8 cellular contexts compared by ENCODE assay signal in genomic region chr6:109456710-109457595, GRCh38. TPM values are rescaled to one million over a fixed set of nuclear protein-coding genes. Genes with fewer than 3 reads are reported as not detected.
DNase-seq lines count a peak whose midpoint lies in the region; ATAC-seq and TF ChIP-seq lines count a peak whose summit lies in the region.

No MANE protein-coding gene starts in this region.

- no peak for ATAC-seq in IMR-90 (ENCODE audit: low read depth)

- H2AK5ac ChIP-seq in IMR-90 (ENCODE audit: low read depth, low read length): peak overlapping the region; percentile 20

- H4K8ac ChIP-seq in IMR-90 (ENCODE audit: low read depth in 2 of 2, low read length in 2 of 2): peak overlapping the region; percentile 91 to 97; a peak in 2 of 4 replicates

- peak overlapping the region; percentile 67 to 96 (median 85) for H3K4me3 ChIP-seq in BLaER1 treated with 17β-estradiol and CSF1 and Interleukin-3, amounts not matched to agents 10 nM and 100 nM
- H3K4me3 ChIP-seq in IMR-90 (ENCODE audit: insufficient read depth, low read depth, low read length) (peak overlapping the region; percentile 98; the same call in 1 of the 2 replicates), mesodermal cell (ENCODE audit: extremely low read depth, insufficient read depth, low read length, poor library complexity, severe bottlenecking) (peak overlapping the region; percentile 69)

- no peak overlapping the region for H2BK5ac ChIP-seq in IMR-90 (ENCODE audit: low read depth, low read length, poor library complexity, severe bottlenecking)

- peak overlapping the region; percentile 80 for H3K4me3 Mint-ChIP-seq in chondrocyte (ENCODE audit: unreplicated experiment)

- no TSS peak for BruUV-seq in IMR-90 (replicated peaks; lab: Mats Ljungman, UMichigan)

- peak overlapping the region; percentile 17; the same call in 1 of the 2 replicates for H3K14ac ChIP-seq in IMR-90 (replicated peaks; ENCODE audit: low read depth, low read length)

- no peaks in the 10 kb centered on the region for H3K27me3 Mint-ChIP-seq in chondrocyte (ENCODE audit: low read depth)

- H3K4ac ChIP-seq in IMR-90 (ENCODE audit: low read depth, low read length): peak overlapping the region; percentile 82

- H3K9ac ChIP-seq in BLaER1 treated with 17β-estradiol and CSF1 and Interleukin-3, amounts not matched to agents 10 nM and 100 nM: peak overlapping the region; percentile 82 to 99 (median 97); a peak in 21 of 22 replicates
- peak overlapping the region; percentile 47; the same call in 1 of the 2 replicates for H3K9ac ChIP-seq in IMR-90 (ENCODE audit: low read depth, low read length)

- no peak overlapping the region for H4K5ac ChIP-seq in IMR-90 (ENCODE audit: low read depth, low read length)

- no peak overlapping the region for H2BK120ac ChIP-seq in IMR-90 (ENCODE audit: low read depth, low read length)

- H2BK20ac ChIP-seq in IMR-90 (ENCODE audit: low read depth, low read length): no peak overlapping the region

- intact Hi-C loops in IMR-90 (cut with micrococcal nuclease): no loop called here

- H3K9me3 Mint-ChIP-seq in chondrocyte (ENCODE audit: low read depth): no peaks in the 10 kb centered on the region

- peak overlapping the region; percentile 70 for H3K23ac ChIP-seq in IMR-90 (ENCODE audit: low read depth, low read length)

- in situ Hi-C loops in IMR-90 (cut with MboI; ENCODE audit: low sequenced_read_pairs): no loop called here

- H3K4me1 Mint-ChIP-seq in chondrocyte (ENCODE audit: low read depth): peaks cover 31% of the 10 kb centered on the region

- peaks cover 26 to 57% of the 10 kb centered on the region in 2 experiments for H3K79me1 ChIP-seq in IMR-90 (ENCODE audit: low read depth in 1 of 2, low read length in 2 of 2)

- H3K36me3 Mint-ChIP-seq in chondrocyte (ENCODE audit: low read depth): peaks cover 6% of the 10 kb centered on the region

- peak overlapping the region; percentile 98 for H2AK9ac ChIP-seq in IMR-90 (replicated peaks; ENCODE audit: low read depth, low read length, poor library complexity)

- peak overlapping the region in 10 of 11 experiments; percentile 77 to 100 (median 98); a peak in 18 of 22 replicates for H3K27ac ChIP-seq in BLaER1 treated with 17β-estradiol and CSF1 and Interleukin-3, amounts not matched to agents 10 nM and 100 nM
- H3K27ac ChIP-seq in IMR-90 (ENCODE audit: insufficient read depth, low read length) (no peak overlapping the region), mesodermal cell (ENCODE audit: low read depth, low read length, severe bottlenecking) (no peak overlapping the region)

- dilution Hi-C loops in IMR-90 (cut with HindIII; ENCODE audit: low sequenced_read_pairs, unreplicated experiment): no loop called here

- CTCF ChIA-PET in IMR-90 (lab: Yijun Ruan, JAX): interaction anchor here (0.6 to 1.0 kb wide), 3 partner anchors 11 to 15 kb away, joined by 3 to 4 read pairs (median 3); no protein-coding TSS in a partner anchor

- H3K36me3 ChIP-seq in BLaER1 treated with 17β-estradiol and CSF1 and Interleukin-3, amounts not matched to agents 10 nM and 100 nM: peaks cover 18 to 32% (median 30%) of the 10 kb centered on the region in 11 experiments
- peaks cover 17% of the 10 kb centered on the region; the same call in 1 of the 2 replicates for H3K36me3 ChIP-seq in IMR-90 (ENCODE audit: control insufficient read depth, insufficient read depth, low read length)
- peaks cover 28% of the 10 kb centered on the region for H3K36me3 ChIP-seq in mesodermal cell (ENCODE audit: control insufficient read depth, insufficient read depth, low read length)

- peaks cover 12% of the 10 kb centered on the region for H3K9me1 ChIP-seq in IMR-90 (ENCODE audit: insufficient read depth, low read length)

- peak overlapping the region; percentile 57 for H3K27ac Mint-ChIP-seq in chondrocyte (ENCODE audit: unreplicated experiment)

- WGBS in IMR-90 (ENCODE audit: extremely low coverage in 2 of 2, insufficient read length in 1 of 2), 2 experiments: 68% methylated on average over 2 of the region's 17 CpGs; no CpG with 5 or more reads in 1 of the 2 experiments
- WGBS in mesodermal cell (ENCODE audit: insufficient coverage in 2 of 2), 2 experiments: 74 to 85% methylated on average over 15 of the region's 17 CpGs

- POLR2A ChIA-PET in IMR-90 (lab: Charles Lee; ENCODE audit: unreplicated experiment): interaction anchor here (0.5 kb wide), 1 partner anchor 439 kb away, joined by 3 read pairs; no protein-coding TSS in a partner anchor

- H4K91ac ChIP-seq in IMR-90 (ENCODE audit: insufficient read depth, low read depth, low read length): peak overlapping the region; percentile 75; the same call in 1 of the 2 replicates

- peaks cover 9 to 65% (median 24%) of the 10 kb centered on the region in 11 experiments; a peak in 18 of 22 replicates for H4K20me1 ChIP-seq in BLaER1 treated with 17β-estradiol and CSF1 and Interleukin-3, amounts not matched to agents 10 nM and 100 nM
- H4K20me1 ChIP-seq in IMR-90 (ENCODE audit: insufficient read depth, low read length): no peaks in the 10 kb centered on the region

- peak; percentile 31 for DNase-seq in IMR-90
- no peak for DNase-seq in chondrocyte (ENCODE audit: low spot score)
- no peak for DNase-seq in NCI-H1930 (lab: John Stamatoyannopoulos, UW)
- DNase-seq in activated effector memory CD4-positive, alpha-beta T cell treated with anti-CD3 and anti-CD28 coated beads, Interleukin-2, amount 50 U/mL, for 16 hours: no peak
- no peak for DNase-seq in effector CD8-positive, alpha-beta T cell (lab: John Stamatoyannopoulos, UW)
- no peak for DNase-seq in NOMO-1 treated with dmso at 0.1 percent for 144 hours (lab: John Stamatoyannopoulos, UW; ENCODE audit: unreplicated experiment)

- peaks cover 0 to 9% (median 5%) of the 10 kb centered on the region in 11 experiments; a peak in 12 of 22 replicates for H3K9me3 ChIP-seq in BLaER1 treated with 17β-estradiol and CSF1 and Interleukin-3, amounts not matched to agents 10 nM and 100 nM (replicated peaks in 1 of 11)
- H3K9me3 ChIP-seq in IMR-90 (ENCODE audit: control insufficient read depth, insufficient read depth, low read length): no peaks in the 10 kb centered on the region
- H3K9me3 ChIP-seq in mesodermal cell (ENCODE audit: control insufficient read depth, low read length): no peaks in the 10 kb centered on the region

- H3K4me1 ChIP-seq in BLaER1 treated with 17β-estradiol and CSF1 and Interleukin-3, amounts not matched to agents 10 nM and 100 nM: peaks cover 60 to 62% (median 61%) of the 10 kb centered on the region in 10 experiments
- H3K4me1 ChIP-seq in IMR-90 (ENCODE audit: control insufficient read depth, insufficient read depth, low read length): peaks cover 11% of the 10 kb centered on the region
- H3K4me1 ChIP-seq in mesodermal cell (ENCODE audit: control insufficient read depth, insufficient read depth, low read length, poor library complexity, severe bottlenecking): peaks cover 16% of the 10 kb centered on the region

- no peaks in the 10 kb centered on the region for H3K27me3 ChIP-seq in BLaER1 treated with 17β-estradiol and CSF1 and Interleukin-3, amounts not matched to agents 10 nM and 100 nM
- no peaks in the 10 kb centered on the region for H3K27me3 ChIP-seq in IMR-90 (ENCODE audit: control insufficient read depth, insufficient read depth, low read length)

- H2AFZ ChIP-seq in IMR-90 (replicated peaks; ENCODE audit: low read length, poor library complexity): peak overlapping the region; percentile 59

- no peak for TF ChIP-seq RAD21 in IMR-90 (IDR thresholded peaks at IDR 0.05; ENCODE audit: low read length)

- no peak overlapping the region for H3K56ac ChIP-seq in IMR-90 (ENCODE audit: extremely low read depth, insufficient read depth, low read length)

- H3K18ac ChIP-seq in IMR-90 (ENCODE audit: low read depth, low read length): no peak overlapping the region

- no peak for TF ChIP-seq CTCF in IMR-90 (conservative IDR thresholded peaks at IDR 0.05; ENCODE audit: low read depth, low read length)
- no peak for TF ChIP-seq CTCF in chondrocyte (IDR thresholded peaks at IDR 0.05)

- peak overlapping the region; percentile 91 to 98 (median 95) for H3K4me2 ChIP-seq in BLaER1 treated with 17β-estradiol and CSF1 and Interleukin-3, amounts not matched to agents 10 nM and 100 nM
- H3K4me2 ChIP-seq in IMR-90 (ENCODE audit: low read depth, low read length): peak overlapping the region; percentile 86

- TF ChIP-seq POLR2A in IMR-90 (IDR thresholded peaks at IDR 0.05; ENCODE audit: low read depth, low read length): no peak

- H2BK15ac ChIP-seq in IMR-90 (ENCODE audit: low read depth, low read length): no peak overlapping the region

TF ChIP-seq in IMR-90, 13 proteins besides CTCF, POLR2A, EP300 and RAD21 (continues in another document):
- no peak for TF ChIP-seq NFE2L2 (IDR thresholded peaks at IDR 0.05; ENCODE audit: low read depth, low read length)
- no peak for TF ChIP-seq CEBPB (IDR thresholded peaks at IDR 0.05; ENCODE audit: low read depth, low read length)

RNA-seq across cellular contexts. Expression of gene MICAL1, which starts 1.4 kb away (rescaled TPM):
- total RNA-seq in IMR-90 (2012; rRNA removed) (28.6 and 30.5 TPM in 2 replicates), chondrocyte (49.5 to 102 TPM (median 96.9 TPM) in 3 replicates)
- 57.1 and 59.1 TPM in 2 replicates for polyA plus RNA-seq in IMR-90 (2012; rRNA removed)
- polyA plus RNA-seq in IMR-90 (2012; cell fraction: cytosol; rRNA removed): 24.7 and 32.0 TPM in 2 replicates
- polyA plus RNA-seq in IMR-90 (2012; cell fraction: nucleus; rRNA removed; ENCODE audit: low replicate concordance): 387 and 626 TPM in 2 replicates
- 77.3 TPM for polyA plus RNA-seq in mesodermal cell (2013, experiment 1 of 2)
- 65.5 TPM for polyA plus RNA-seq in mesodermal cell (2013, experiment 2 of 2)

RNA-seq across cellular contexts. Expression of gene SMPD2, which starts 16.4 kb away (rescaled TPM):
- 8.3 and 9.0 TPM in 2 replicates for total RNA-seq in IMR-90 (2012; rRNA removed)
- polyA plus RNA-seq in IMR-90 (2012; rRNA removed): 7.1 and 7.7 TPM in 2 replicates
- polyA plus RNA-seq in IMR-90 (2012; cell fraction: cytosol; rRNA removed): 5.2 and 6.0 TPM in 2 replicates
- polyA plus RNA-seq in IMR-90 (2012; cell fraction: nucleus; rRNA removed; ENCODE audit: low replicate concordance): 18.1 and 25.2 TPM in 2 replicates
- total RNA-seq in chondrocyte: 5.3 to 7.4 TPM (median 5.6 TPM) in 3 replicates
- polyA plus RNA-seq in mesodermal cell (2013, experiment 1 of 2): 6.5 TPM
- polyA plus RNA-seq in mesodermal cell (2013, experiment 2 of 2): 6.3 TPM

RNA-seq across cellular contexts. Expression of gene PPIL6, which starts 16.5 kb away (rescaled TPM):
- 0.18 and 1.4 TPM in 2 replicates for total RNA-seq in IMR-90 (2012; rRNA removed)
- 0.07 and 0.15 TPM in 2 replicates for polyA plus RNA-seq in IMR-90 (2012; rRNA removed)
- 0.09 and 0.12 TPM in 2 replicates for polyA plus RNA-seq in IMR-90 (2012; cell fraction: cytosol; rRNA removed)
- 0.06 and 0.09 TPM in 2 replicates for polyA plus RNA-seq in IMR-90 (2012; cell fraction: nucleus; rRNA removed; ENCODE audit: low replicate concordance)
- 2.2 to 2.7 TPM (median 2.5 TPM) in 3 replicates for total RNA-seq in chondrocyte
- 2.0 TPM for polyA plus RNA-seq in mesodermal cell (2013, experiment 1 of 2)
- 2.8 TPM for polyA plus RNA-seq in mesodermal cell (2013, experiment 2 of 2)

RNA-seq across cellular contexts. Expression of gene ZBTB24, which starts 26.1 kb away (rescaled TPM):
- total RNA-seq in IMR-90 (2012; rRNA removed) (7.9 and 10.3 TPM in 2 replicates), chondrocyte (6.6 to 8.1 TPM (median 7.1 TPM) in 3 replicates)
- 2.1 and 2.3 TPM in 2 replicates for polyA plus RNA-seq in IMR-90 (2012; rRNA removed)
- polyA plus RNA-seq in IMR-90 (2012; cell fraction: cytosol; rRNA removed): 0.63 and 0.75 TPM in 2 replicates
- 1.1 and 2.2 TPM in 2 replicates for polyA plus RNA-seq in IMR-90 (2012; cell fraction: nucleus; rRNA removed; ENCODE audit: low replicate concordance)
- polyA plus RNA-seq in mesodermal cell (2013, experiment 1 of 2): 5.5 TPM
- 6.3 TPM for polyA plus RNA-seq in mesodermal cell (2013, experiment 2 of 2)

Comparison
In these comparisons a context has a peak if more than half of its experiments do, and no peak if none do; other contexts are left out.
1. H3K27ac ChIP-seq: peak in BLaER1 treated with 17β-estradiol and CSF1 and Interleukin-3, amounts not matched to agents 10 nM and 100 nM (10 of 11); none in IMR-90 (single experiment) and mesodermal cell (single experiment).
2. Peak in every context shown above with its lines, with median percentiles within 50 percentile points of each other: H3K4me3 ChIP-seq.